In genomic region chr9:129592790-129593189, GRCh38 we compare ENCODE assay signal across 5 cellular contexts. TPM values are rescaled to one million over a fixed set of nuclear protein-coding genes. Genes with fewer than 3 reads are reported as not detected.
"Had no signal": no experiment of that assay in that cellular context is flagged by ENCODE, and none has a peak within 500 bp of the region (broad histone marks: within the 10 kb centered on the region; RNA-seq: fewer than 3 reads in every experiment).

No MANE protein-coding gene starts in this region.

RNA-seq across cellular contexts. Expression of gene C9orf50, which starts 28.1 kb away (rescaled TPM):
- total RNA-seq: H4, H7, HepG2, HT1080 had no signal
- polyA plus RNA-seq: HepG2, IgD-negative memory B cell had no signal
